Comparison of ENCODE assay signal across 26 cellular contexts in genomic region chr17:82638183-82638773, GRCh38. TPM values are rescaled to one million over a fixed set of nuclear protein-coding genes. Genes with fewer than 3 reads are reported as not detected.
A peak's percentile ranks its signal among the peaks of the same experiment; 100 is the strongest.
DNase-seq lines count a peak whose midpoint lies in the region; ATAC-seq, FAIRE-seq and TF ChIP-seq lines count a peak whose summit lies in the region.
"Had no signal": no experiment of that assay in that cellular context is flagged by ENCODE, and none has a peak within 500 bp of the region (broad histone marks: within the 10 kb centered on the region; RNA-seq: fewer than 3 reads in every experiment).

No MANE protein-coding gene starts in this region.

- no peak overlapping the region for H3K4me3 Mint-ChIP-seq in immature natural killer cell

- peaks cover 9 to 24% (median 14%) of the 10 kb centered on the region in 3 donors for H3K36me3 Mint-ChIP-seq in immature natural killer cell

- H3K27ac ChIP-seq in HepG2 (ENCODE audit: extremely low read length, insufficient read depth, low read length): no peak overlapping the region
- H3K27ac ChIP-seq in right lobe of liver: no peak overlapping the region
- H3K27ac ChIP-seq in osteoblast (ENCODE audit: low read depth, low read length): no peak overlapping the region
- H3K27ac ChIP-seq: BLaER1 had no signal

- H3K36me3 ChIP-seq in HepG2 (replicated peaks in 1 of 2; ENCODE audit: control insufficient read depth in 1 of 2, insufficient read depth in 2 of 2, low read length in 2 of 2): peaks cover 31 to 72% of the 10 kb centered on the region in 2 experiments
- H3K36me3 ChIP-seq in right lobe of liver: peaks cover 0 to 26% (median 11%) of the 10 kb centered on the region in 4 donors
- H3K36me3 ChIP-seq in osteoblast (ENCODE audit: insufficient read depth, low read length): peaks cover 25% of the 10 kb centered on the region

- BruUV-seq in HepG2 (replicated peaks; lab: Mats Ljungman, UMichigan): no TSS peak

- TF ChIP-seq CTCF in HepG2 (CRISPR knock-in tag; IDR thresholded peaks at IDR 0.05) (no peak), right lobe of liver (IDR thresholded peaks at IDR 0.05) (no peak), osteoblast (IDR thresholded peaks at IDR 0.05; ENCODE audit: extremely low read depth, low read depth, low read length) (no peak)

- H3K4me1 Mint-ChIP-seq in immature natural killer cell: peaks cover 27 to 56% of the 10 kb centered on the region in 2 donors

- no peak overlapping the region for H3K9ac ChIP-seq in HepG2 (ENCODE audit: insufficient read depth, low read depth, low read length)
- H3K9ac ChIP-seq: BLaER1 had no signal

- WGBS in HepG2 (ENCODE audit: low lambda C conversion rate): 94% methylated on average over 5 of the region's 5 CpGs
- 95% methylated on average over 4 of the region's 5 CpGs for WGBS in right lobe of liver (ENCODE audit: insufficient coverage, low coverage, low lambda C conversion rate, missing lambda C conversion rate)

- H3K4me3 ChIP-seq in HepG2 (replicated peaks in 1 of 3; ENCODE audit: insufficient read depth in 1 of 3, low read depth in 2 of 3, low read length in 3 of 3) (no peak overlapping the region), right lobe of liver (no peak overlapping the region), osteoblast (ENCODE audit: insufficient read depth, low read length) (no peak overlapping the region)
- H3K4me3 ChIP-seq: BLaER1 had no signal

- TF ChIP-seq POLR2A in HepG2 (IDR thresholded peaks at IDR 0.05; ENCODE audit: insufficient read depth in 1 of 2, low read depth in 2 of 2, low read length in 2 of 2): no peak
- no peak for TF ChIP-seq POLR2A in right lobe of liver (IDR thresholded peaks at IDR 0.05)

- in situ Hi-C loops in HepG2 (cut with HindIII; ENCODE audit: extremely low pct_ligation_motif_present, low pct_unique_long_range_greater_than_20kb): no loop called here

- H3K4me1 ChIP-seq in HepG2 (ENCODE audit: insufficient read depth, low read length): peaks cover 40% of the 10 kb centered on the region
- no peaks in the 10 kb centered on the region for H3K4me1 ChIP-seq in right lobe of liver
- no peaks in the 10 kb centered on the region for H3K4me1 ChIP-seq in osteoblast (ENCODE audit: insufficient read depth, low read length)
- H3K4me1 ChIP-seq: BLaER1 had no signal

- H4K20me1 ChIP-seq in HepG2 (ENCODE audit: insufficient read depth, low read length) (peaks cover 42% of the 10 kb centered on the region), osteoblast (ENCODE audit: insufficient read depth, low read length) (peaks cover 48% of the 10 kb centered on the region)

- H3K4me2 ChIP-seq in HepG2 (ENCODE audit: low read depth, low read length) (no peak overlapping the region), osteoblast (ENCODE audit: insufficient read depth, low read length) (no peak overlapping the region)
- H3K4me2 ChIP-seq: BLaER1 had no signal

- H3K27me3 ChIP-seq in HepG2 (ENCODE audit: control insufficient read depth in 1 of 2, insufficient read depth in 2 of 2, low read length in 2 of 2): no peaks in the 10 kb centered on the region
- no peaks in the 10 kb centered on the region for H3K27me3 ChIP-seq in right lobe of liver
- H3K27me3 ChIP-seq in osteoblast (ENCODE audit: insufficient read depth, low read length): no peaks in the 10 kb centered on the region
- H3K27me3 ChIP-seq: BLaER1 had no signal

- no peak for ATAC-seq in HepG2
- no peak for ATAC-seq in right lobe of liver
- ATAC-seq in HG03432 (IDR thresholded peaks at IDR 0.05; ENCODE audit: unreplicated experiment): no peak
- no peak for ATAC-seq in GM21786 (IDR thresholded peaks at IDR 0.05; ENCODE audit: unreplicated experiment)
- ATAC-seq: PC-3, SK-N-SH treated with all-trans-retinoic acid at 6 μM for 48 hours had no signal

- intact Hi-C loops in HepG2 (cut with micrococcal nuclease; ENCODE audit: unreplicated experiment): no loop called here
- intact Hi-C loops in right lobe of liver (cut with DNase I): no loop called here

- POLR2A ChIA-PET in HepG2 (lab: Yijun Ruan, JAX): no interaction called here

- H3K9me3 ChIP-seq in HepG2 (ENCODE audit: low read length): no peaks in the 10 kb centered on the region
- no peaks in the 10 kb centered on the region for H3K9me3 ChIP-seq in right lobe of liver
- no peaks in the 10 kb centered on the region for H3K9me3 ChIP-seq in osteoblast (ENCODE audit: low read depth, low read length)

- H3K79me2 ChIP-seq in HepG2 (ENCODE audit: insufficient read depth, low read length) (peaks cover 92% of the 10 kb centered on the region), osteoblast (ENCODE audit: insufficient read depth, low read length) (peaks cover 93% of the 10 kb centered on the region)

- no peak for FAIRE-seq in HepG2 (lab: Jason Lieb, UNC)
- FAIRE-seq: D721Med, G401.6, H54 had no signal

- no peak overlapping the region for H3K27ac Mint-ChIP-seq in immature natural killer cell
- H3K27ac Mint-ChIP-seq: CD4-positive, CD25-positive, alpha-beta regulatory T cell; IgD-negative memory B cell had no signal

- H2AFZ ChIP-seq in HepG2 (ENCODE audit: low read length) (no peak overlapping the region), osteoblast (ENCODE audit: low read length) (no peak overlapping the region)

- peaks cover 0 to 2% (median 1%) of the 10 kb centered on the region in 3 donors for H3K27me3 Mint-ChIP-seq in immature natural killer cell (ENCODE audit: low read depth in 3 of 3)
- H3K27me3 Mint-ChIP-seq: CD4-positive, CD25-positive, alpha-beta regulatory T cell; IgD-negative memory B cell had no signal

- TF ChIP-seq RAD21 in HepG2 (CRISPR knock-in tag; IDR thresholded peaks at IDR 0.05): no peak

- CTCF ChIA-PET in HepG2 (lab: Yijun Ruan, JAX; ENCODE audit: low intra/inter-chr PET ratio, low total read pairs): no interaction called here

- TF ChIP-seq EP300 in HepG2 (IDR thresholded peaks at IDR 0.05; ENCODE audit: low read depth in 2 of 2, low read length in 2 of 2) (no peak), HepG2 (CRISPR knock-in tag; IDR thresholded peaks at IDR 0.05; ENCODE audit: borderline replicate concordance) (no peak)

- DNase-seq in HepG2 (ENCODE audit: low spot score) (no peak), right lobe of liver (no peak), astrocyte of the hippocampus (ENCODE audit: low read depth, low spot score) (peak; percentile 16), osteoblast (ENCODE audit: insufficient read length, low spot score, missing footprints) (peak; percentile 73), immature natural killer cell (no peak)
- DNase-seq: 8988T; ACHN; CD4-positive, CD25-positive, alpha-beta regulatory T cell; DMS53; NCI-H1048; NCI-H1417; NCI-H1694; NCI-H2029 treated with DMSO at 0.1 percent for 48 hours; NCI-H446 treated with DMSO at 0.1 percent for 48 hours; NCI-H526; NCI-H82; NK-92 treated with Interleukin-12 subunit alpha and Interleukin-12 subunit beta, amount 100 ng/mL, for 24 hours; PC-3 had no signal

- peaks cover 0 to 2% (median 0%) of the 10 kb centered on the region in 6 donors for H3K9me3 Mint-ChIP-seq in immature natural killer cell
- H3K9me3 Mint-ChIP-seq: IgD-negative memory B cell had no signal

TF ChIP-seq in HepG2, 621 proteins besides CTCF, POLR2A, EP300 and RAD21:
- TF ChIP-seq PCBP2 (optimal IDR thresholded peaks at IDR 0.05; ENCODE audit: low read depth, low read length, poor library complexity, severe bottlenecking) (peak; percentile 96), HNRNPK (IDR thresholded peaks at IDR 0.05; ENCODE audit: low read depth, low read length, poor library complexity, severe bottlenecking) (peak; percentile 42), ARNT (IDR thresholded peaks at IDR 0.05) (no peak), KMT2A (CRISPR knock-in tag; IDR thresholded peaks at IDR 0.05) (no peak)

RNA-seq across cellular contexts. Expression of gene WDR45B, which starts 10.0 kb away (rescaled TPM):
- total RNA-seq in HepG2 (2016; rRNA removed; fragmentation: Illumina TruSeq; extraction: Trizol) (86.2 and 88.8 TPM in 2 replicates), right lobe of liver (10 to 100 TPM; 27.7 to 40.7 (median 31.6) TPM), osteoblast (66.2 and 66.3 TPM in 2 replicates)
- 59.9 and 62.3 TPM in 2 replicates for total RNA-seq in HepG2 (2016; cell fraction: cytosol; rRNA removed; fragmentation: Illumina TruSeq; extraction: Trizol; ENCODE audit: low read depth)
- total RNA-seq in HepG2 (2016; cell fraction: insoluble cytoplasmic fraction; rRNA removed; fragmentation: Illumina TruSeq; extraction: Trizol): 80.2 and 87.6 TPM in 2 replicates
- 148 and 149 TPM in 2 replicates for total RNA-seq in HepG2 (2016; cell fraction: membrane; rRNA removed; fragmentation: Illumina TruSeq; extraction: Trizol)
- 45.2 and 55.4 TPM in 2 replicates for total RNA-seq in HepG2 (2016; cell fraction: nucleus; rRNA removed; fragmentation: Illumina TruSeq; extraction: Trizol)
- polyA plus RNA-seq in HepG2 (2011; rRNA removed) (153 and 155 TPM in 2 replicates), immature natural killer cell (10 to 100 TPM; 34.3 to 65.5 (median 48.9) TPM)
- polyA plus RNA-seq in HepG2 (2011; cell fraction: cytosol; rRNA removed): 121 and 131 TPM in 2 replicates
- polyA plus RNA-seq in HepG2 (2011; cell fraction: nucleus; rRNA removed): 186 and 214 TPM in 2 replicates
- 124 and 164 TPM in 2 replicates for polyA plus RNA-seq in HepG2 (2012)
- 65.9 and 70.7 TPM in 2 replicates for polyA plus RNA-seq in HepG2 (2016; cell fraction: cytosol; fragmentation: Illumina TruSeq; extraction: Trizol; ENCODE audit: low read depth)
- 89.4 and 101 TPM in 2 replicates for polyA plus RNA-seq in HepG2 (2016; cell fraction: insoluble cytoplasmic fraction; fragmentation: Illumina TruSeq; extraction: Trizol; ENCODE audit: low read depth)
- polyA plus RNA-seq in HepG2 (2016; cell fraction: membrane; fragmentation: Illumina TruSeq; extraction: Trizol; ENCODE audit: low read depth): 129 and 138 TPM in 2 replicates
- polyA plus RNA-seq in HepG2 (2016; cell fraction: nucleus; fragmentation: Illumina TruSeq; extraction: Trizol; ENCODE audit: insufficient read depth, low read depth): 81.4 and 81.5 TPM in 2 replicates
- polyA minus RNA-seq in HepG2 (2011; rRNA and poly(A)+ RNA removed; ENCODE audit: low replicate concordance): 68.7 and 113 TPM in 2 replicates
- polyA minus RNA-seq in HepG2 (2011; cell fraction: cytosol; rRNA and poly(A)+ RNA removed): 60.7 and 64.4 TPM in 2 replicates
- polyA minus RNA-seq in HepG2 (2011; cell fraction: nucleus; rRNA and poly(A)+ RNA removed): 61.5 and 68.1 TPM in 2 replicates

Comparison
In these comparisons a context has a peak if more than half of its experiments do, and no peak if none do; other contexts are left out.
1. DNase-seq: peak in astrocyte of the hippocampus (single experiment) and osteoblast (single experiment); none in HepG2 (single experiment), right lobe of liver (0 of 3) and immature natural killer cell (0 of 3).